ENCODE assay signal across 1 cellular context in the genomic region with DNA sequence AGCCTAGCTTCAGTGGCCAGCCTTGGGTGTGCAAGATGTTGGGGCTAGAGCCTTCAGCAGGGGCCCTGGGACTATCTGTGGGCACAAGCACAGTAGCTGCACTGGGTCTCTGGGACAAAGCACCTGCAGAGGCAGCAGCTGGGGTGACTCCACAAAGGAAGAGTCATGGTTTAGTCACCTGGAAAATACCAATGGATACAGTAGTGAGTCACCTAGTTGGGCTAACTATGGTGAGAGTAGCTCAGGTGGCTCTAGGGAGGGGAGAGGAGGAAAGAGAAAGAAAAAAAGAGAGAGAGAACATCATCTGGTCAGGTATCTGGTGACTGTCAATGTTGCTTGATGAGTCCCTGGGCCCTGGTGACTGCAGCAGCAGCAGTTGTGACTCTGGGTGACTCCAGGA.
TF ChIP-seq lines count a peak whose summit lies in the region.

No MANE protein-coding gene starts in this region.

TF ChIP-seq in SK-N-SH, 30 proteins besides CTCF, POLR2A, EP300 and RAD21 (continued from another document):
- TF ChIP-seq, protein P1, sequence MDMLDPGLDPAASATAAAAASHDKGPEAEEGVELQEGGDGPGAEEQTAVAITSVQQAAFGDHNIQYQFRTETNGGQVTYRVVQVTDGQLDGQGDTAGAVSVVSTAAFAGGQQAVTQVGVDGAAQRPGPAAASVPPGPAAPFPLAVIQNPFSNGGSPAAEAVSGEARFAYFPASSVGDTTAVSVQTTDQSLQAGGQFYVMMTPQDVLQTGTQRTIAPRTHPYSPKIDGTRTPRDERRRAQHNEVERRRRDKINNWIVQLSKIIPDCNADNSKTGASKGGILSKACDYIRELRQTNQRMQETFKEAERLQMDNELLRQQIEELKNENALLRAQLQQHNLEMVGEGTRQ (IDR thresholded peaks at IDR 0.05; ENCODE audit: borderline replicate concordance, low read depth, low read length): no peak
- TF ChIP-seq MAX (IDR thresholded peaks at IDR 0.05; ENCODE audit: low read depth) (no peak), ELF1 (IDR thresholded peaks at IDR 0.05) (no peak), FOXM1 (IDR thresholded peaks at IDR 0.05; ENCODE audit: low read depth) (no peak), PBX3 (IDR thresholded peaks at IDR 0.05) (no peak), RFX5 (IDR thresholded peaks at IDR 0.05; ENCODE audit: low read length) (no peak), TCF12 (IDR thresholded peaks at IDR 0.05) (no peak), RCOR1 (IDR thresholded peaks at IDR 0.05; ENCODE audit: low read length) (no peak), NFIC (IDR thresholded peaks at IDR 0.05; ENCODE audit: borderline replicate concordance) (no peak), TEAD4 (IDR thresholded peaks at IDR 0.05; ENCODE audit: borderline replicate concordance, insufficient read depth) (no peak)
